ENCODE assay signal across 13 cellular contexts in genomic region chr1:10682449-10683365, GRCh38.
DNase-seq lines count a peak whose midpoint lies in the region; ATAC-seq, FAIRE-seq and TF ChIP-seq lines count a peak whose summit lies in the region.
"Had no signal": no experiment of that assay in that cellular context is flagged by ENCODE, and none has a peak within 500 bp of the region (broad histone marks: within the 10 kb centered on the region; RNA-seq: fewer than 3 reads in every experiment).

No MANE protein-coding gene starts in this region.

- TF ChIP-seq CTCF in HepG2 (CRISPR knock-in tag; IDR thresholded peaks at IDR 0.05): no peak
- no peak for TF ChIP-seq CTCF in right lobe of liver (IDR thresholded peaks at IDR 0.05)
- no peak for TF ChIP-seq CTCF in brain (conservative IDR thresholded peaks at IDR 0.05)

- H3K27me3 Mint-ChIP-seq in brain: peaks cover 6% of the 10 kb centered on the region
- H3K27me3 Mint-ChIP-seq: B cell; stimulated activated memory B cell treated with anti-CD40 and anti-IgM and Interleukin-4, amounts not matched to agents 10 μg/mL and 1 μg/mL and 100 μg/mL, for 72 hours had no signal

- H2AFZ ChIP-seq in HepG2 (ENCODE audit: low read length): no peak overlapping the region

- H3K4me1 ChIP-seq in HepG2 (ENCODE audit: insufficient read depth, low read length) (peaks cover 95% of the 10 kb centered on the region), right lobe of liver (peaks cover 0 to 34% (median 12%) of the 10 kb centered on the region in 4 donors), muscle layer of duodenum (ENCODE audit: control insufficient read depth in 1 of 2, insufficient read depth in 2 of 2, low read length in 2 of 2) (peaks cover 14 to 86% of the 10 kb centered on the region in 2 donors), urinary bladder (ENCODE audit: insufficient read depth) (peaks cover 6% of the 10 kb centered on the region)

- H3K27ac ChIP-seq in HepG2 (ENCODE audit: extremely low read length, insufficient read depth, low read length) (no peak overlapping the region), right lobe of liver (no peak overlapping the region), muscle layer of duodenum (ENCODE audit: low read length) (peak overlapping the region; percentile 54), urinary bladder (ENCODE audit: low read depth) (peak overlapping the region; percentile 5)

- H3K27me3 ChIP-seq in HepG2 (ENCODE audit: control insufficient read depth in 1 of 2, insufficient read depth in 2 of 2, low read length in 2 of 2): no peaks in the 10 kb centered on the region
- no peaks in the 10 kb centered on the region for H3K27me3 ChIP-seq in right lobe of liver
- H3K27me3 ChIP-seq in muscle layer of duodenum (ENCODE audit: low read depth, low read length): no peaks in the 10 kb centered on the region

- no peak for TF ChIP-seq POLR2A in HepG2 (IDR thresholded peaks at IDR 0.05; ENCODE audit: insufficient read depth in 1 of 2, low read depth in 2 of 2, low read length in 2 of 2)
- TF ChIP-seq POLR2A in right lobe of liver (IDR thresholded peaks at IDR 0.05): no peak

- no peaks in the 10 kb centered on the region for H4K20me1 ChIP-seq in HepG2 (ENCODE audit: insufficient read depth, low read length)

- ATAC-seq in HepG2 (no peak), right lobe of liver (no peak), HG03025 (IDR thresholded peaks at IDR 0.05; ENCODE audit: low FRiP score, unreplicated experiment) (no peak), HG03571 (IDR thresholded peaks at IDR 0.05; ENCODE audit: unreplicated experiment) (no peak)
- ATAC-seq: SK-N-SH treated with all-trans-retinoic acid at 6 μM for 48 hours; stimulated activated memory B cell treated with anti-CD40 and anti-IgM and Interleukin-4, amounts not matched to agents 10 μg/mL and 1 μg/mL and 100 μg/mL, for 72 hours had no signal

- no peaks in the 10 kb centered on the region for H3K36me3 Mint-ChIP-seq in brain

- H3K4me3 Mint-ChIP-seq in brain: peak overlapping the region in 3 of 5 experiments; percentile 35 to 64 (median 46)
- H3K4me3 Mint-ChIP-seq: B cell; stimulated activated memory B cell treated with anti-CD40 and anti-IgM and Interleukin-4, amounts not matched to agents 10 μg/mL and 1 μg/mL and 100 μg/mL, for 72 hours had no signal

- no peaks in the 10 kb centered on the region for H3K79me2 ChIP-seq in HepG2 (ENCODE audit: insufficient read depth, low read length)

- no peak for DNase-seq in HepG2 (ENCODE audit: low spot score)
- no peak for DNase-seq in right lobe of liver
- no peak for DNase-seq in NCI-H2081 treated with DMSO at 0.1 percent for 48 hours (lab: John Stamatoyannopoulos, UW)
- DNase-seq: activated CD4-positive, CD25-positive, alpha-beta regulatory T cell treated with anti-CD3 and anti-CD28 coated beads, Interleukin-2, amount 50 U/mL, for 72 hours; activated T-cell treated with anti-CD3 and anti-CD28 coated beads, Interleukin-2, amount 50 U/mL, for 48 hours had no signal

- BruUV-seq in HepG2 (replicated peaks; lab: Mats Ljungman, UMichigan): no TSS peak

- 0 out of 2 replicates have a peak overlapping the region, but pooled peaks have one; percentile 55 for H3K9ac ChIP-seq in HepG2 (ENCODE audit: insufficient read depth, low read depth, low read length)

- CTCF ChIA-PET in HepG2 (lab: Yijun Ruan, JAX; ENCODE audit: low intra/inter-chr PET ratio, low total read pairs): no interaction called here

- no peaks in the 10 kb centered on the region for H3K36me3 ChIP-seq in HepG2 (replicated peaks in 1 of 2; ENCODE audit: control insufficient read depth in 1 of 2, insufficient read depth in 2 of 2, low read length in 2 of 2)
- H3K36me3 ChIP-seq in right lobe of liver: no peaks in the 10 kb centered on the region
- H3K36me3 ChIP-seq in muscle layer of duodenum (ENCODE audit: control insufficient read depth in 1 of 2, insufficient read depth in 2 of 2, low read length in 2 of 2): no peaks in the 10 kb centered on the region
- no peaks in the 10 kb centered on the region for H3K36me3 ChIP-seq in urinary bladder (ENCODE audit: insufficient read depth)

- no peak for FAIRE-seq in HepG2 (lab: Jason Lieb, UNC)

- no peak for TF ChIP-seq RAD21 in HepG2 (CRISPR knock-in tag; IDR thresholded peaks at IDR 0.05)

- H3K9me3 ChIP-seq in HepG2 (ENCODE audit: low read length) (no peaks in the 10 kb centered on the region), right lobe of liver (no peaks in the 10 kb centered on the region), muscle layer of duodenum (ENCODE audit: control insufficient read depth in 1 of 2, low read length in 2 of 2) (no peaks in the 10 kb centered on the region)

- peak overlapping the region in 4 of 5 experiments; percentile 76 to 92 (median 88) for H3K27ac Mint-ChIP-seq in brain
- H3K27ac Mint-ChIP-seq: B cell; stimulated activated memory B cell treated with anti-CD40 and anti-IgM and Interleukin-4, amounts not matched to agents 10 μg/mL and 1 μg/mL and 100 μg/mL, for 72 hours had no signal

- TF ChIP-seq EP300 in HepG2 (IDR thresholded peaks at IDR 0.05; ENCODE audit: low read depth in 2 of 2, low read length in 2 of 2): no peak
- no peak for TF ChIP-seq EP300 in HepG2 (CRISPR knock-in tag; IDR thresholded peaks at IDR 0.05; ENCODE audit: borderline replicate concordance)

- H3K4me2 ChIP-seq in HepG2 (ENCODE audit: low read depth, low read length): peak overlapping the region; percentile 86

- H3K4me3 ChIP-seq in HepG2 (replicated peaks in 1 of 3; ENCODE audit: insufficient read depth in 1 of 3, low read depth in 2 of 3, low read length in 3 of 3) (no peak overlapping the region; a peak in 1 of 6 replicates), right lobe of liver (no peak overlapping the region), muscle layer of duodenum (ENCODE audit: low read depth in 1 of 2, low read length in 2 of 2) (no peak overlapping the region), urinary bladder (ENCODE audit: low read depth, low read length) (no peak overlapping the region)

- intact Hi-C loops in HepG2 (cut with micrococcal nuclease; ENCODE audit: unreplicated experiment): no loop called here
- intact Hi-C loops in right lobe of liver (cut with DNase I): no loop called here

- no peaks in the 10 kb centered on the region for H3K9me3 Mint-ChIP-seq in brain
- H3K9me3 Mint-ChIP-seq: stimulated activated memory B cell treated with anti-CD40 and anti-IgM and Interleukin-4, amounts not matched to agents 10 μg/mL and 1 μg/mL and 100 μg/mL, for 72 hours had no signal

- POLR2A ChIA-PET in HepG2 (lab: Yijun Ruan, JAX): interaction anchor here (1.0 to 1.9 kb wide), 2 partner anchors 14 to 83 kb away, joined by 3 to 8 read pairs; no protein-coding TSS in a partner anchor

- in situ Hi-C loops in HepG2 (cut with HindIII; ENCODE audit: extremely low pct_ligation_motif_present, low pct_unique_long_range_greater_than_20kb): no loop called here

- H3K4me1 Mint-ChIP-seq in brain: peaks cover 94% of the 10 kb centered on the region

- WGBS in HepG2 (ENCODE audit: low lambda C conversion rate): 69% methylated on average over 13 of the region's 17 CpGs
- WGBS in right lobe of liver (ENCODE audit: insufficient coverage, low coverage, low lambda C conversion rate, missing lambda C conversion rate): 86% methylated on average over 10 of the region's 17 CpGs
- 41% methylated on average over 17 of the region's 17 CpGs for WGBS in urinary bladder

TF ChIP-seq in HepG2, 621 proteins besides CTCF, POLR2A, EP300 and RAD21:
- TF ChIP-seq CENPX (CRISPR knock-in tag; IDR thresholded peaks at IDR 0.05): no peak
- TF ChIP-seq EED (CRISPR knock-in tag; IDR thresholded peaks at IDR 0.05): no peak
- TF ChIP-seq REPIN1 (CRISPR knock-in tag; IDR thresholded peaks at IDR 0.05; ENCODE audit: borderline replicate concordance, low read depth): no peak
- TF ChIP-seq E2F5 (CRISPR knock-in tag; conservative IDR thresholded peaks at IDR 0.05): no peak
- no peak for TF ChIP-seq RARA (CRISPR knock-in tag; IDR thresholded peaks at IDR 0.05)
- no peak for TF ChIP-seq BCLAF1 (IDR thresholded peaks at IDR 0.05)
- no peak for TF ChIP-seq GLI4 (CRISPR knock-in tag; IDR thresholded peaks at IDR 0.05; ENCODE audit: borderline replicate concordance)
- no peak for TF ChIP-seq YEATS2 (CRISPR knock-in tag; IDR thresholded peaks at IDR 0.05; ENCODE audit: borderline replicate concordance)
- no peak for TF ChIP-seq ZNF792 (CRISPR knock-in tag; IDR thresholded peaks at IDR 0.05)
- TF ChIP-seq ZMAT3 (CRISPR knock-in tag; conservative IDR thresholded peaks at IDR 0.05): no peak

Comparison
In these comparisons a context has a peak if more than half of its experiments do, and no peak if none do; other contexts are left out.
1. H3K27ac ChIP-seq: peak in muscle layer of duodenum (single experiment) and urinary bladder (single experiment); none in HepG2 (single experiment) and right lobe of liver (0 of 3).